In the genomic region with DNA sequence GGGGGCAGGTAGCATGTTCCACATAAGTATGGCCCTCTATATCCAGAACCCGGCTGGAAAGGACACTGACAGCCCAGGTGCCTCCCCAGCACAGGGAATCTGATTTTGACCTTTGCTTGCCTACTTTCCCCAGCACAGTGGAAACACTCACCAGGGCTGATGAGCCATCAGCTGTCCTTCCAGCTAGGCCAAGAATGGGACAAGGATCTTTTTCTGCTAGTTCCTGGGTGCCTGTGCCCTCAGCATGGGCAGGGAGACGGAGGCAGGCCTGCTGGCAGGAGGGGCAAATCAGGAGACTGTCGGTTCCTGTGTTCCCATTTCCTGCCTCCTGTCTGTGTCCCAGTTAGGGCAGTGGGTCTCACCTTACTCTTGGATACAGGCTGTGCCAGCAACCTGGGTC, we compare ENCODE assay signal across 9 cellular contexts. TPM values are rescaled to one million over a fixed set of nuclear protein-coding genes. Genes with fewer than 3 reads are reported as not detected.
DNase-seq lines count a peak whose midpoint lies in the region; ATAC-seq and TF ChIP-seq lines count a peak whose summit lies in the region.
"Had no signal": no experiment of that assay in that cellular context is flagged by ENCODE, and none has a peak within 500 bp of the region (broad histone marks: within the 10 kb centered on the region; RNA-seq: fewer than 3 reads in every experiment).

No MANE protein-coding gene starts in this region.

- H3K4me1 Mint-ChIP-seq in T-helper 2 cell treated with Interferon-gamma antibody and Interleukin-4, amounts not matched to agents 5 μg/mL and 100 μg/mL, for 36 hours (ENCODE audit: low read depth): peaks cover 67% of the 10 kb centered on the region
- peaks cover 54% of the 10 kb centered on the region for H3K4me1 Mint-ChIP-seq in activated T-helper 17 cell treated with anti-CD3 and anti-CD28 coated beads, Interleukin-2, amount 50 U/mL, for 72 hours
- peaks cover 74 to 85% of the 10 kb centered on the region in 2 donors for H3K4me1 Mint-ChIP-seq in immature natural killer cell

- H3K36me3 Mint-ChIP-seq in T-helper 2 cell treated with Interferon-gamma antibody and Interleukin-4, amounts not matched to agents 5 μg/mL and 100 μg/mL, for 36 hours (ENCODE audit: low read depth): peaks cover 47% of the 10 kb centered on the region
- peaks cover 61% of the 10 kb centered on the region for H3K36me3 Mint-ChIP-seq in activated T-helper 17 cell treated with anti-CD3 and anti-CD28 coated beads, Interleukin-2, amount 50 U/mL, for 72 hours (ENCODE audit: low read depth)
- H3K36me3 Mint-ChIP-seq in immature natural killer cell: peaks cover 11 to 14% (median 11%) of the 10 kb centered on the region in 3 donors

- no peak for ATAC-seq in activated T-helper 17 cell treated with anti-CD3 and anti-CD28 coated beads, Interleukin-2, amount 50 U/mL, for 72 hours (replicated peaks)
- no peak for ATAC-seq in foreskin keratinocyte

- H3K4me3 Mint-ChIP-seq in T-helper 2 cell treated with Interferon-gamma antibody and Interleukin-4, amounts not matched to agents 5 μg/mL and 100 μg/mL, for 36 hours: peak overlapping the region; percentile 91
- peak overlapping the region; percentile 80 for H3K4me3 Mint-ChIP-seq in activated T-helper 17 cell treated with anti-CD3 and anti-CD28 coated beads, Interleukin-2, amount 50 U/mL, for 72 hours
- peak overlapping the region; percentile 81 to 98 (median 95) for H3K4me3 Mint-ChIP-seq in immature natural killer cell

- peak overlapping the region; percentile 92 for H3K27ac Mint-ChIP-seq in T-helper 2 cell treated with Interferon-gamma antibody and Interleukin-4, amounts not matched to agents 5 μg/mL and 100 μg/mL, for 36 hours
- peak overlapping the region; percentile 98 for H3K27ac Mint-ChIP-seq in activated T-helper 17 cell treated with anti-CD3 and anti-CD28 coated beads, Interleukin-2, amount 50 U/mL, for 72 hours
- H3K27ac Mint-ChIP-seq in immature natural killer cell: peak overlapping the region; percentile 91 to 99 (median 98)

- peak overlapping the region; percentile 73 to 87 (median 85) for H3K27ac ChIP-seq in stomach
- H3K27ac ChIP-seq in foreskin keratinocyte: no peak overlapping the region

- H3K27me3 Mint-ChIP-seq in T-helper 2 cell treated with Interferon-gamma antibody and Interleukin-4, amounts not matched to agents 5 μg/mL and 100 μg/mL, for 36 hours (ENCODE audit: low read depth): no peaks in the 10 kb centered on the region
- no peaks in the 10 kb centered on the region for H3K27me3 Mint-ChIP-seq in activated T-helper 17 cell treated with anti-CD3 and anti-CD28 coated beads, Interleukin-2, amount 50 U/mL, for 72 hours
- H3K27me3 Mint-ChIP-seq in immature natural killer cell (ENCODE audit: low read depth in 3 of 3): peaks cover 13 to 30% (median 29%) of the 10 kb centered on the region in 3 donors

- intact Hi-C loops in stomach (cut with DNase I; ENCODE audit: low total_unique reads): no loop called here

- 62 to 80% (median 72%) methylated on average over 3 of the region's 3 CpGs for WGBS in stomach, 5 donors

- no peak for DNase-seq in T-helper 2 cell treated with Interferon-gamma antibody and Interleukin-4, amounts not matched to agents 5 μg/mL and 100 μg/mL, for 36 hours (ENCODE audit: low spot score)
- DNase-seq in T-helper 2 cell (no peak), immature natural killer cell (no peak), stomach (no peak), NCI-H2227 (lab: John Stamatoyannopoulos, UW; ENCODE audit: unreplicated experiment) (no peak), T1000 (lab: John Stamatoyannopoulos, UW) (no peak), foreskin keratinocyte (no peak)
- DNase-seq: MG63 had no signal

- H3K27me3 ChIP-seq in stomach (peaks cover 0 to 8% (median 0%) of the 10 kb centered on the region in 3 donors), foreskin keratinocyte (peaks cover 41% of the 10 kb centered on the region)

- no peak for TF ChIP-seq EP300 in stomach (IDR thresholded peaks at IDR 0.05)

- no peak for TF ChIP-seq POLR2A in stomach (IDR thresholded peaks at IDR 0.05)

- peak overlapping the region; percentile 81 to 97 (median 82) for H3K4me3 ChIP-seq in stomach
- H3K4me3 ChIP-seq: MG63 had no signal

- no peak for TF ChIP-seq CTCF in stomach (IDR thresholded peaks at IDR 0.05)
- TF ChIP-seq CTCF in foreskin keratinocyte (conservative IDR thresholded peaks at IDR 0.05): no peak

- H3K9me3 ChIP-seq in stomach: no peaks in the 10 kb centered on the region
- H3K9me3 ChIP-seq: MG63 had no signal

- no peaks in the 10 kb centered on the region for H3K9me3 Mint-ChIP-seq in T-helper 2 cell treated with Interferon-gamma antibody and Interleukin-4, amounts not matched to agents 5 μg/mL and 100 μg/mL, for 36 hours
- H3K9me3 Mint-ChIP-seq in activated T-helper 17 cell treated with anti-CD3 and anti-CD28 coated beads, Interleukin-2, amount 50 U/mL, for 72 hours: no peaks in the 10 kb centered on the region
- no peaks in the 10 kb centered on the region for H3K9me3 Mint-ChIP-seq in immature natural killer cell

- H3K36me3 ChIP-seq in stomach: no peaks in the 10 kb centered on the region
- H3K36me3 ChIP-seq: MG63 had no signal

- H3K4me1 ChIP-seq in stomach (peaks cover 9 to 44% (median 28%) of the 10 kb centered on the region in 4 donors), foreskin keratinocyte (no peaks in the 10 kb centered on the region)

RNA-seq across cellular contexts. Expression of a gene that starts 1.1 kb away (rescaled TPM):
- total RNA-seq in activated T-helper 17 cell treated with anti-CD3 and anti-CD28 coated beads, Interleukin-2, amount 50 U/mL, for 72 hours: 100 to 1,000 TPM; 269 to 291 TPM
- polyA plus RNA-seq in immature natural killer cell (100 to 1,000 TPM; 293 to 667 (median 513) TPM), stomach (10 to 100 TPM; 14.8 to 27.9 (median 19.1) TPM), foreskin keratinocyte (0.53 and 0.68 TPM in 2 replicates)
- total RNA-seq in stomach (100 to 1,000 TPM in 2 of 5 donors, 10 to 100 TPM in 3; 19.0 to 162 (median 32.2) TPM), foreskin keratinocyte (1.1 and 1.2 TPM in 2 replicates)
